ENCODE assay signal across 2 cellular contexts in the genomic region with DNA sequence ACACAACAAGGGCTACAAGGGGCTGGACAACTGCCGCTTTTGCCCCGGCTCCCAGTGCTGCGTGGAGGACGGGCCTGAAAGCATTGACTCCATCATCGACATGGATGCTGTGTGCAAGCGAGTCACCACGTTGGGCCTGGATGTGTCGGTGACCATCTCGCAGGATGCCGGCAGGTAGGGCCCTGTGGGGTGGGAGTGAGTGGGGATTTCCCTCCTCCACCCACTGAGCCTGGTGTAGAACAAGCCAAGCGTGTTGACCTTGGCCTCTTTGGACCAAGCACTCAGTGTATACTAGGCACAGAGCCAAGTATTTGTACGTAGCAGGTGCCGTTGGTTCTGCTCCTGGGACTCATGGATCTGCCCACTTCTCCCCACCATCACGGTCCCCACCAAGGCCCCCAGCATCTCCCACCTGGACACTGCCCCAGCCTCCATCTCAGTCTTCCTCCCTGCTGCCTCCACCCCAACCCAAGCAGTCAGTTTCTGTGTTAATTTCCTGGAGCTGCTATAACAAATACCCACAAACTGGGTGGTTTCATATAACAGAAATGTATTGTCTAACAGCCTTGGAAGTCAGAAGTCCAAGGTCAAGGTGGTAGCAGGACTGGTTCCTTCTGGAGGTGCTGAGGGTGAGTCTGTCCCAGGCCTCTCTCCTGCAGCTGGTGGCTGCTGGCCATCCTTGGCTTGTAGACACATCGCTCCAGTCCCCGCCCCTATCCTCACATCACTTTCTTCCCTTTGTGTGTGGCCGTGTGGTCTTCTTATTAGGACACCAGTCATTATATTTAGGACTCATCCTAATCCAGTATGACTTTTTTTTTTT.
TF ChIP-seq lines count a peak whose summit lies in the region.

No MANE protein-coding gene starts in this region.

TF ChIP-seq in Ishikawa, 13 proteins besides CTCF, POLR2A, EP300 and RAD21:
- TF ChIP-seq YY1 (IDR thresholded peaks at IDR 0.05; ENCODE audit: low read depth) (no peak), NFIC (IDR thresholded peaks at IDR 0.05) (peak; percentile 23; the same call in 1 of the 2 replicates)

TF ChIP-seq in K562, 482 proteins besides CTCF, POLR2A, EP300 and RAD21:
- peak; percentile 54 for TF ChIP-seq POLR2G (IDR thresholded peaks at IDR 0.05; ENCODE audit: low read depth, low read length)
- peak; percentile 48 for TF ChIP-seq RBFOX2 (IDR thresholded peaks at IDR 0.05; ENCODE audit: low read depth, low read length)
- no peak for TF ChIP-seq GABPB1 (CRISPR knock-in tag; IDR thresholded peaks at IDR 0.05)
- no peak for TF ChIP-seq SMARCB1 (IDR thresholded peaks at IDR 0.05; ENCODE audit: insufficient read length, low read depth)
- TF ChIP-seq NFIC (IDR thresholded peaks at IDR 0.05) = peak; percentile 53
